18 cellular contexts compared by ENCODE assay signal in the genomic region with DNA sequence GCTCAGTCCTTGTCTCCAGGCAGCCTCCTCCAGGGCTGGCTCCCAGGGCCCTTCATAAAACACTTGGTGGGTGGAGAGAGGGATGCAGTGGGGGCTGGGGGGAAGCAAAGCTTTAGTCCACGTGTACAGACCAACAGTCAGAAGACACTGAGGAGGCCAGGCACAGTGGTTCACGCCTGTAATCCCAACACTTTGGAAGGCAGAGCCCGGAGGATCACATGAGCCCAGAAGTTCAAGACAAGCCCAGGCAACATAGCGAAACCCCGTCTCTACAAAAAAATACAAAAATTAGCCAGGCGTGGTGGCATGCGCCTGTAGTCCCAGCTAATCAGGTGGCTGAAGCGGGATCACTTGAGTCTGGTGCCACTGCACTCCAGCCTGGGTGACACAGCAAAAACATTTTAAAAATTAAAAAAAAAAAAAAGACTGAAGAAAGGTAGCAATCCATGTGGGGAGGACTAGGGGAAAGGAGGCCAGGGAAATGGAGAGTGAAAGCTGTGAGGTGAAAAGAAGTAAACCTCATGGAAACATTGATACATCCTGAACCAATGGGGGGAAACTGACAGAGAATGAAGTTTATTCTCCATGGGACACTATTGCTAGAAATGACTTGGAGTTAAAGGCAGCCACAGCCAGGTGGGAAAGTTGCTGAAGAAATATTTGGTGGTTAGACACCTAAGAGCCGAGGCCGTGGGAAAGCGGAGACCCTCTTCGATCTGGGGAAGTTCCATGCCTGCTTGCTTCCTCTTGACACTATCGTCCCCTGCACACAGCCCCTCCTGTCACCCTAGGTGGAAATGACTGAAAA. TPM values are rescaled to one million over a fixed set of nuclear protein-coding genes. Genes with fewer than 3 reads are reported as not detected.
DNase-seq lines count a peak whose midpoint lies in the region; ATAC-seq, FAIRE-seq and TF ChIP-seq lines count a peak whose summit lies in the region.
"Had no signal": no experiment of that assay in that cellular context is flagged by ENCODE, and none has a peak within 500 bp of the region (broad histone marks: within the 10 kb centered on the region; RNA-seq: fewer than 3 reads in every experiment).

No MANE protein-coding gene starts in this region.

- ATAC-seq in activated naive CD4-positive, alpha-beta T cell treated with anti-CD3 and anti-CD28 coated beads, Interleukin-2, amount 50 U/mL, for 72 hours = peak; percentile 38 to 42
- ATAC-seq: esophagus mucosa had no signal

- TF ChIP-seq POLR2A in thyroid gland (IDR thresholded peaks at IDR 0.05) (peak in 1 of 2 donors; percentile 49), prostate gland (IDR thresholded peaks at IDR 0.05) (no peak)

- 37 to 43% methylated on average over 13 of the region's 13 CpGs for WGBS in thyroid gland, 2 donors
- WGBS in prostate gland = 73% methylated on average over 13 of the region's 13 CpGs

- H3K27ac Mint-ChIP-seq in activated naive CD4-positive, alpha-beta T cell treated with anti-CD3 and anti-CD28 coated beads, Interleukin-2, amount 50 U/mL, for 72 hours = peak overlapping the region; percentile 69 to 94
- H3K27ac Mint-ChIP-seq in astrocyte (ENCODE audit: unreplicated experiment) = peak overlapping the region; percentile 21
- H3K27ac Mint-ChIP-seq: IgD-negative memory B cell had no signal

- peaks cover 0 to 5% of the 10 kb centered on the region in 2 donors for H3K36me3 Mint-ChIP-seq in activated naive CD4-positive, alpha-beta T cell treated with anti-CD3 and anti-CD28 coated beads, Interleukin-2, amount 50 U/mL, for 72 hours
- no peaks in the 10 kb centered on the region for H3K36me3 Mint-ChIP-seq in astrocyte (ENCODE audit: low read depth, unreplicated experiment)
- H3K36me3 Mint-ChIP-seq: IgD-negative memory B cell had no signal

- H3K4me3 Mint-ChIP-seq in astrocyte (ENCODE audit: unreplicated experiment) = no peak overlapping the region
- H3K4me3 Mint-ChIP-seq: IgD-negative memory B cell had no signal

- H3K4me1 Mint-ChIP-seq in astrocyte (ENCODE audit: low read depth, unreplicated experiment) = peaks cover 10% of the 10 kb centered on the region

- H2AFZ ChIP-seq in astrocyte (ENCODE audit: low read depth, low read length) = no peak overlapping the region
- H2AFZ ChIP-seq: GM23248 had no signal

- DNase-seq in activated naive CD4-positive, alpha-beta T cell treated with anti-CD3 and anti-CD28 coated beads, Interleukin-2, amount 50 U/mL, for 72 hours (ENCODE audit: low spot score in 2 of 2) = no peak
- no peak for DNase-seq in activated naive CD4-positive, alpha-beta T cell (lab: John Stamatoyannopoulos, UW)
- DNase-seq in astrocyte (ENCODE audit: low read depth) (no peak), thyroid gland (peak; percentile 88 to 89), activated gamma-delta T cell (lab: John Stamatoyannopoulos, UW) (no peak), retina (no peak), prostate gland (ENCODE audit: low spot score) (no peak)
- DNase-seq: BE2C, GM23248, heart right ventricle, left cardiac atrium, NCI-H2029, NCI-H82 had no signal

- H3K79me2 ChIP-seq in astrocyte (ENCODE audit: insufficient read depth, low read length) = no peaks in the 10 kb centered on the region

- FAIRE-seq in astrocyte (lab: Jason Lieb, UNC) = no peak
- FAIRE-seq: GM18507 had no signal

- no peak overlapping the region for H3K9ac ChIP-seq in astrocyte (ENCODE audit: low read length)
- H3K9ac ChIP-seq: GM23248 had no signal

- intact Hi-C loops in thyroid gland (cut with DNase I) (no loop called here), prostate gland (cut with DNase I) (loop anchor here (10.0 kb wide), 2 partner anchors 151 to 441 kb away; no protein-coding TSS in a partner anchor)

- H3K4me1 ChIP-seq in astrocyte (ENCODE audit: insufficient read depth, low read length) = no peaks in the 10 kb centered on the region
- peaks cover 28 to 40% of the 10 kb centered on the region in 2 donors for H3K4me1 ChIP-seq in thyroid gland
- no peaks in the 10 kb centered on the region for H3K4me1 ChIP-seq in prostate gland (replicated peaks)
- H3K4me1 ChIP-seq: BE2C, colonic mucosa had no signal

- no peaks in the 10 kb centered on the region for H4K20me1 ChIP-seq in astrocyte (ENCODE audit: insufficient read depth, low read length)

- peak overlapping the region; percentile 85 for H3K27ac ChIP-seq in KOPT-K1 (ENCODE audit: low read depth, low read length, poor library complexity, severe bottlenecking)
- H3K27ac ChIP-seq in astrocyte (ENCODE audit: low read depth, low read length) = no peak overlapping the region
- H3K27ac ChIP-seq in thyroid gland = peak overlapping the region; percentile 89 to 98 (median 96)
- H3K27ac ChIP-seq in prostate gland = no peak overlapping the region
- H3K27ac ChIP-seq: colonic mucosa, GM23248, heart right ventricle had no signal

- peaks cover 3% of the 10 kb centered on the region for H3K27me3 Mint-ChIP-seq in astrocyte (ENCODE audit: low read depth, unreplicated experiment)

- H3K36me3 ChIP-seq in KOPT-K1 (ENCODE audit: insufficient read depth, low read length) = no peaks in the 10 kb centered on the region
- no peaks in the 10 kb centered on the region for H3K36me3 ChIP-seq in astrocyte (ENCODE audit: insufficient read depth, low read length)
- H3K36me3 ChIP-seq in thyroid gland = no peaks in the 10 kb centered on the region
- H3K36me3 ChIP-seq in prostate gland = no peaks in the 10 kb centered on the region
- H3K36me3 ChIP-seq: BE2C, colonic mucosa, heart right ventricle had no signal

- H3K9me3 ChIP-seq in KOPT-K1 (ENCODE audit: insufficient read depth, low read length, poor library complexity, severe bottlenecking) = no peaks in the 10 kb centered on the region
- no peaks in the 10 kb centered on the region for H3K9me3 ChIP-seq in astrocyte (ENCODE audit: insufficient read depth, low read depth, low read length)
- no peaks in the 10 kb centered on the region for H3K9me3 ChIP-seq in thyroid gland
- H3K9me3 ChIP-seq in prostate gland = no peaks in the 10 kb centered on the region
- H3K9me3 ChIP-seq: BE2C, colonic mucosa, heart right ventricle had no signal

- H3K9me3 Mint-ChIP-seq in activated naive CD4-positive, alpha-beta T cell treated with anti-CD3 and anti-CD28 coated beads, Interleukin-2, amount 50 U/mL, for 72 hours = no peaks in the 10 kb centered on the region
- no peaks in the 10 kb centered on the region for H3K9me3 Mint-ChIP-seq in astrocyte (ENCODE audit: unreplicated experiment)
- H3K9me3 Mint-ChIP-seq: IgD-negative memory B cell had no signal

- H3K4me3 ChIP-seq in astrocyte (ENCODE audit: insufficient read depth, low read depth, low read length) (no peak overlapping the region), thyroid gland (replicated peaks in 1 of 3) (no peak overlapping the region), prostate gland (no peak overlapping the region)
- H3K4me3 ChIP-seq: colonic mucosa, GM23248, heart right ventricle had no signal

- H3K27me3 ChIP-seq in astrocyte (ENCODE audit: insufficient read depth, low read length) (peaks cover 3% of the 10 kb centered on the region), thyroid gland (no peaks in the 10 kb centered on the region), prostate gland (replicated peaks; ENCODE audit: insufficient read depth) (no peaks in the 10 kb centered on the region)
- H3K27me3 ChIP-seq: BE2C, colonic mucosa had no signal

- TF ChIP-seq CTCF in astrocyte (IDR thresholded peaks at IDR 0.05; ENCODE audit: insufficient read depth, low read depth, low read length) (no peak), thyroid gland (IDR thresholded peaks at IDR 0.05) (no peak), prostate gland (IDR thresholded peaks at IDR 0.05) (no peak)

- no peak overlapping the region for H3K4me2 ChIP-seq in astrocyte (ENCODE audit: low read length)

RNA-seq across cellular contexts. Expression of a gene that starts 35.4 kb away (rescaled TPM):
- total RNA-seq in activated naive CD4-positive, alpha-beta T cell treated with anti-CD3 and anti-CD28 coated beads, Interleukin-2, amount 50 U/mL, for 72 hours = 100 to 1,000 TPM; 280 to 408 TPM
- total RNA-seq in astrocyte (29.0 and 32.1 TPM in 2 replicates), thyroid gland (10 to 100 TPM; 13.1 to 54.5 (median 22.2) TPM), prostate gland (10 to 100 TPM in 1 of 2 donors, 1 to 10 TPM in 1; 4.8 to 35.3 TPM)

RNA-seq across cellular contexts. Expression of a gene that starts 52.2 kb away (rescaled TPM):
- total RNA-seq in activated naive CD4-positive, alpha-beta T cell treated with anti-CD3 and anti-CD28 coated beads, Interleukin-2, amount 50 U/mL, for 72 hours = 10 to 100 TPM; 15.6 to 19.4 TPM
- total RNA-seq in astrocyte (10.5 and 10.8 TPM in 2 replicates), thyroid gland (10 to 100 TPM; 11.5 to 15.7 (median 14.2) TPM), prostate gland (10 to 100 TPM; 10.7 to 27.0 TPM)

RNA-seq across cellular contexts. Expression of a gene that starts 52.6 kb away (rescaled TPM):
- 1 to 10 TPM; 2.0 to 9.6 TPM for total RNA-seq in activated naive CD4-positive, alpha-beta T cell treated with anti-CD3 and anti-CD28 coated beads, Interleukin-2, amount 50 U/mL, for 72 hours
- total RNA-seq in astrocyte (7.3 and 8.2 TPM in 2 replicates), thyroid gland (1 to 10 TPM in 2 of 4 donors, under 1 TPM in 1, not detected in 1; 0.22 to 3.8 (median 1.0) TPM), prostate gland (1 to 10 TPM in 1 of 2 donors, under 1 TPM in 1; 0.50 to 7.3 TPM)

Comparison
In these comparisons a context has a peak if more than half of its experiments do, and no peak if none do; other contexts are left out.
1. DNase-seq: peak in thyroid gland (2 of 2); none in activated naive CD4-positive, alpha-beta T cell treated with anti-CD3 and anti-CD28 coated beads, Interleukin-2, amount 50 U/mL, for 72 hours (0 of 2), activated naive CD4-positive, alpha-beta T cell (0 of 4), astrocyte (single experiment), activated gamma-delta T cell (single experiment), retina (single experiment) and prostate gland (single experiment).
2. H3K27ac ChIP-seq: peak in KOPT-K1 (single experiment) and thyroid gland (3 of 3); none in astrocyte (single experiment) and prostate gland (0 of 2).